ENCODE assay signal across 19 cellular contexts in the genomic region with DNA sequence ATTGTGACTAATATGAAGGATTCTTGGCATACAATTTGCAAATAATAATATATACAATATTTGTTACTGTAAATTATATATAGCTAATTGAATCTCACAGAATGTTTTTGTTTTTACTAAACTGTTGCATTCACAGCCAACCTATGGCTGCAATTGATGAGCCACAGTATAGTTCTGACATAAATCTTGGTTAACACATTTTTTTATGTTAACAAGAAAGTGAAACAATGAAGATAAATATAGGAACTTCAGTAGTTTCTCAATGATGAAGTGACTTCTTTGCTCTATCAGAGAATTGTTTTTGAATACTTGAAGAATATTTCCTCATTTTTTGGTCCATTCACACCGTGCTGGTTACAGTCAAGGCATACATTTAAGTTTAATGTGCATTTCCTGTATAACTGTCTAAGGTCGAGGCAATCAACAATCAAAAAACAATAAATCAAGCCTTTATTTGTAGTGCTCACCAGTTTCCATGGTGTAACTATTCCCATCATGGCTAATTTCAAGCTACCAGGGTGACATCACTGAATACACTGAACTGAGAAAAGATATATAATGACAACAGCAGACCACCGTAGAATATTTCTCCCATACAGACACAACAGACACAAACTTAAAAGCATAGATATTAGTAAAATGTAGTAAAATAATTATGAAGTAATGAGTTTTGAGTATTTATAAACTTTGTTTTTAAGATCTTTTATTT.
"Had no signal": no experiment of that assay in that cellular context is flagged by ENCODE, and none has a peak within 500 bp of the region (broad histone marks: within the 10 kb centered on the region; RNA-seq: fewer than 3 reads in every experiment).

No MANE protein-coding gene starts in this region.

- H3K4me3 Mint-ChIP-seq: activated T-cell treated with anti-CD3 and anti-CD28 coated beads, Interleukin-2, amount 50 U/mL, for 4 hours; memory B cell; naive thymus-derived CD8-positive, alpha-beta T cell; stimulated activated naive B cell treated with anti-CD40 and anti-IgM and Interleukin-4, amounts not matched to agents 10 μg/mL and 1 μg/mL and 100 μg/mL, for 72 hours had no signal

- H3K9me3 ChIP-seq: thyroid gland had no signal

- H3K4me1 Mint-ChIP-seq: memory B cell; stimulated activated naive B cell treated with anti-CD40 and anti-IgM and Interleukin-4, amounts not matched to agents 10 μg/mL and 1 μg/mL and 100 μg/mL, for 72 hours had no signal

- H3K27me3 ChIP-seq: gastroesophageal sphincter, thyroid gland had no signal

- DNase-seq: activated CD4-positive, alpha-beta T cell treated with anti-CD3 and anti-CD28 coated beads, Interleukin-2, amount 50 U/mL, for 48 hours; activated CD4-positive, CD25-positive, alpha-beta regulatory T cell treated with anti-CD3 and anti-CD28 coated beads, Interleukin-2, amount 50 U/mL, for 72 hours; activated effector memory CD4-positive, alpha-beta T cell treated with Interleukin-2 at 50 U/mL for 16 hours; activated naive CD4-positive, alpha-beta T cell treated with anti-CD3 and anti-CD28 coated beads, Interleukin-2, amount 50 U/mL, for 16 hours; activated T-cell treated with anti-CD3 and anti-CD28 coated beads, Interleukin-2, amount 50 U/mL, for 4 hours; kidney glomerular epithelial cell; left ventricle myocardium superior; mucosa of descending colon; naive thymus-derived CD8-positive, alpha-beta T cell; retina; stimulated activated CD4-positive, alpha-beta T cell treated with anti-CD3 and anti-CD28 coated beads, Interleukin-2, amount 100 ng/mL, for 48 hours; stimulated activated naive B cell treated with anti-CD40 and anti-IgM and Interleukin-4, amounts not matched to agents 10 μg/mL and 1 μg/mL and 100 μg/mL, for 72 hours; T-helper 9 cell; thyroid gland had no signal

- ATAC-seq: activated T-cell treated with anti-CD3 and anti-CD28 coated beads, Interleukin-2, amount 50 U/mL, for 4 hours; gastroesophageal sphincter; left ventricle myocardium superior; mucosa of descending colon; naive thymus-derived CD8-positive, alpha-beta T cell; stimulated activated naive B cell treated with anti-CD40 and anti-IgM and Interleukin-4, amounts not matched to agents 10 μg/mL and 1 μg/mL and 100 μg/mL, for 72 hours had no signal

- H3K4me3 ChIP-seq: gastroesophageal sphincter, mucosa of descending colon, thyroid gland had no signal

- H3K36me3 Mint-ChIP-seq: memory B cell had no signal

- H3K36me3 ChIP-seq: gastroesophageal sphincter, thyroid gland had no signal

- H3K27me3 Mint-ChIP-seq: memory B cell; naive thymus-derived CD8-positive, alpha-beta T cell; stimulated activated naive B cell treated with anti-CD40 and anti-IgM and Interleukin-4, amounts not matched to agents 10 μg/mL and 1 μg/mL and 100 μg/mL, for 72 hours had no signal

- H3K27ac ChIP-seq: gastroesophageal sphincter, thyroid gland had no signal

- H3K27ac Mint-ChIP-seq: memory B cell; naive thymus-derived CD8-positive, alpha-beta T cell; stimulated activated naive B cell treated with anti-CD40 and anti-IgM and Interleukin-4, amounts not matched to agents 10 μg/mL and 1 μg/mL and 100 μg/mL, for 72 hours had no signal

- FAIRE-seq: astrocyte, bronchial epithelial cell, endometrium had no signal

- H3K9me3 Mint-ChIP-seq: memory B cell had no signal
